Comparison of ENCODE assay signal across 24 cellular contexts in the genomic region with DNA sequence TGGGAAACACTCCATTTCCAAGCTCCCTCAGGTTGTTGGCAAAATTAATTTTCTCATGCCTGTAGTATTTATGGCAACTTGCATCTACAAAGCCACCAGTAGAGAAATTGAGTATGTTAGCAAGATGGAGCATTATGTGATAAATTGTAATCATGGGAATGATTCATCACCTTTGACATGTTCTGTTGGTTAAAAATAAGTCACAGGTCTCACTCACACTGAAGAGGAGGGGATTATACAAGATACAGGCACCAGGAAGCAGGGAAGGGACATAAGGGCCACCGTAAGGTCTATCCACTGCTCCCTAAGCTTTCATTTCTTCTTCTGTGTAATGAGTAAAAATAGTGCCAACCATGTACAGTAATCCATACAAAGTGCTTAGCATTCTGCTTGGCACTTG.
DNase-seq lines count a peak whose midpoint lies in the region; FAIRE-seq and TF ChIP-seq lines count a peak whose summit lies in the region.
"Had no signal": no experiment of that assay in that cellular context is flagged by ENCODE, and none has a peak within 500 bp of the region (broad histone marks: within the 10 kb centered on the region; RNA-seq: fewer than 3 reads in every experiment).

No MANE protein-coding gene starts in this region.

- H3K9me3 ChIP-seq in astrocyte (ENCODE audit: insufficient read depth, low read depth, low read length) (no peaks in the 10 kb centered on the region), osteoblast (ENCODE audit: low read depth, low read length) (no peaks in the 10 kb centered on the region), skeletal muscle satellite cell (replicated peaks; ENCODE audit: low read length) (no peaks in the 10 kb centered on the region), esophagus muscularis mucosa (peaks cover 0 to 7% (median 0%) of the 10 kb centered on the region in 4 donors)
- H3K9me3 ChIP-seq: Caco-2 had no signal

- FAIRE-seq in astrocyte (lab: Jason Lieb, UNC) (no peak), RCC 7860 (lab: Jason Lieb, UNC) (no peak)
- FAIRE-seq: A204.1, D721Med, G401.6, GM12891 had no signal

- no peaks in the 10 kb centered on the region for H3K27me3 ChIP-seq in astrocyte (ENCODE audit: insufficient read depth, low read length)
- H3K27me3 ChIP-seq in osteoblast (ENCODE audit: insufficient read depth, low read length), result no peaks in the 10 kb centered on the region
- no peaks in the 10 kb centered on the region for H3K27me3 ChIP-seq in skeletal muscle satellite cell (ENCODE audit: control insufficient read depth, insufficient read depth, low read length)
- no peaks in the 10 kb centered on the region for H3K27me3 ChIP-seq in esophagus muscularis mucosa
- H3K27me3 ChIP-seq: BLaER1 treated with 17β-estradiol and CSF1 and Interleukin-3, amounts not matched to agents 10 nM and 100 nM had no signal

- H3K27ac Mint-ChIP-seq in astrocyte (ENCODE audit: unreplicated experiment), result no peak overlapping the region
- H3K27ac Mint-ChIP-seq: B cell; CD4-positive, alpha-beta T cell; CD8-positive, alpha-beta T cell had no signal

- 100% methylated on average over 1 of the region's 1 CpG for whole genome bisulfite sequencing in esophagus muscularis mucosa

- no peak overlapping the region for H3K9ac ChIP-seq in astrocyte (ENCODE audit: low read length)
- peak overlapping the region; percentile 64 for H3K9ac ChIP-seq in skeletal muscle satellite cell (ENCODE audit: low read depth, low read length)
- H3K9ac ChIP-seq: BLaER1 treated with 17β-estradiol and CSF1 and Interleukin-3, amounts not matched to agents 10 nM and 100 nM had no signal

- peaks cover 17% of the 10 kb centered on the region for H3K4me1 ChIP-seq in astrocyte (ENCODE audit: insufficient read depth, low read length)
- peaks cover 15% of the 10 kb centered on the region for H3K4me1 ChIP-seq in osteoblast (ENCODE audit: insufficient read depth, low read length)
- H3K4me1 ChIP-seq in skeletal muscle satellite cell (ENCODE audit: control insufficient read depth, insufficient read depth, low read length), result peaks cover 18% of the 10 kb centered on the region
- no peaks in the 10 kb centered on the region for H3K4me1 ChIP-seq in esophagus muscularis mucosa
- H3K4me1 ChIP-seq: BLaER1 treated with 17β-estradiol and CSF1 and Interleukin-3, amounts not matched to agents 10 nM and 100 nM; Caco-2 had no signal

- peaks cover 1% of the 10 kb centered on the region for H3K9me3 Mint-ChIP-seq in astrocyte (ENCODE audit: unreplicated experiment)

- H3K4me2 ChIP-seq in astrocyte (ENCODE audit: low read length) (no peak overlapping the region), osteoblast (ENCODE audit: insufficient read depth, low read length) (no peak overlapping the region), skeletal muscle satellite cell (ENCODE audit: low read length) (no peak overlapping the region)
- H3K4me2 ChIP-seq: BLaER1 treated with 17β-estradiol and CSF1 and Interleukin-3, amounts not matched to agents 10 nM and 100 nM had no signal

- no peak overlapping the region for H3K27ac ChIP-seq in astrocyte (ENCODE audit: low read depth, low read length)
- H3K27ac ChIP-seq in osteoblast (ENCODE audit: low read depth, low read length), result peak overlapping the region; percentile 63
- H3K27ac ChIP-seq in esophagus muscularis mucosa (replicated peaks in 1 of 4), result no peak overlapping the region
- H3K27ac ChIP-seq in caudate nucleus (ENCODE audit: low read depth, low read length), result no peak overlapping the region
- H3K27ac ChIP-seq: BLaER1 treated with 17β-estradiol and CSF1 and Interleukin-3, amounts not matched to agents 10 nM and 100 nM; C4-2B had no signal

- TF ChIP-seq CTCF in astrocyte (IDR thresholded peaks at IDR 0.05; ENCODE audit: insufficient read depth, low read depth, low read length), result no peak
- no peak for TF ChIP-seq CTCF in osteoblast (IDR thresholded peaks at IDR 0.05; ENCODE audit: extremely low read depth, low read depth, low read length)
- TF ChIP-seq CTCF in esophagus muscularis mucosa (IDR thresholded peaks at IDR 0.05), result no peak

- DNase-seq in astrocyte (ENCODE audit: low read depth) (peak; percentile 40), myocyte (ENCODE audit: low read depth) (peak; percentile 45), osteoblast (ENCODE audit: insufficient read length, low spot score, missing footprints) (no peak), RCC 7860 (ENCODE audit: low spot score) (no peak), esophagus muscularis mucosa (ENCODE audit: extremely low spot score) (no peak), SW480 (ENCODE audit: low spot score) (no peak), caudate nucleus (lab: John Stamatoyannopoulos, UW) (no peak)
- DNase-seq: 8988T; ACHN; AML-193; Caco-2; Calu3; CD4-positive, alpha-beta T cell; CD8-positive, alpha-beta T cell; DMS79 treated with DMSO at 0.1 percent for 48 hours; GF-D8 had no signal

- no peaks in the 10 kb centered on the region for H3K36me3 Mint-ChIP-seq in astrocyte (ENCODE audit: low read depth, unreplicated experiment)
- H3K36me3 Mint-ChIP-seq: CD8-positive, alpha-beta T cell had no signal

- H3K79me2 ChIP-seq in astrocyte (ENCODE audit: insufficient read depth, low read length) (no peaks in the 10 kb centered on the region), osteoblast (ENCODE audit: insufficient read depth, low read length) (no peaks in the 10 kb centered on the region)

- no peaks in the 10 kb centered on the region for H3K27me3 Mint-ChIP-seq in astrocyte (ENCODE audit: low read depth, unreplicated experiment)
- H3K27me3 Mint-ChIP-seq: B cell; CD4-positive, alpha-beta T cell had no signal

- H4K20me1 ChIP-seq in astrocyte (ENCODE audit: insufficient read depth, low read length), result no peaks in the 10 kb centered on the region
- no peaks in the 10 kb centered on the region for H4K20me1 ChIP-seq in osteoblast (ENCODE audit: insufficient read depth, low read length)
- H4K20me1 ChIP-seq: BLaER1 treated with 17β-estradiol and CSF1 and Interleukin-3, amounts not matched to agents 10 nM and 100 nM had no signal

- H3K36me3 ChIP-seq in astrocyte (ENCODE audit: insufficient read depth, low read length), result no peaks in the 10 kb centered on the region
- H3K36me3 ChIP-seq in osteoblast (ENCODE audit: insufficient read depth, low read length), result no peaks in the 10 kb centered on the region
- no peaks in the 10 kb centered on the region for H3K36me3 ChIP-seq in skeletal muscle satellite cell (ENCODE audit: insufficient read depth, low read length)
- no peaks in the 10 kb centered on the region for H3K36me3 ChIP-seq in esophagus muscularis mucosa
- H3K36me3 ChIP-seq: BLaER1 treated with 17β-estradiol and CSF1 and Interleukin-3, amounts not matched to agents 10 nM and 100 nM had no signal

- H3K4me3 Mint-ChIP-seq in astrocyte (ENCODE audit: unreplicated experiment), result no peak overlapping the region
- H3K4me3 Mint-ChIP-seq: B cell; CD4-positive, alpha-beta T cell; CD8-positive, alpha-beta T cell had no signal

- TF ChIP-seq POLR2A in esophagus muscularis mucosa (IDR thresholded peaks at IDR 0.05; ENCODE audit: low read depth), result no peak

- intact Hi-C loops in esophagus muscularis mucosa (cut with DNase I), result no loop called here

- peaks cover 14% of the 10 kb centered on the region for H3K4me1 Mint-ChIP-seq in astrocyte (ENCODE audit: low read depth, unreplicated experiment)
- H3K4me1 Mint-ChIP-seq: B cell had no signal

- TF ChIP-seq EP300 in esophagus muscularis mucosa (IDR thresholded peaks at IDR 0.05), result no peak

- H2AFZ ChIP-seq in astrocyte (ENCODE audit: low read depth, low read length) (no peak overlapping the region), osteoblast (ENCODE audit: low read length) (no peak overlapping the region)

- H3K4me3 ChIP-seq in astrocyte (ENCODE audit: insufficient read depth, low read depth, low read length) (no peak overlapping the region), osteoblast (ENCODE audit: insufficient read depth, low read length) (no peak overlapping the region), skeletal muscle satellite cell (ENCODE audit: low read length) (no peak overlapping the region), esophagus muscularis mucosa (no peak overlapping the region)
- H3K4me3 ChIP-seq: BLaER1 treated with 17β-estradiol and CSF1 and Interleukin-3, amounts not matched to agents 10 nM and 100 nM had no signal

Comparison
In these comparisons a context has a peak if more than half of its experiments do, and no peak if none do; other contexts are left out.
1. DNase-seq: peak in astrocyte (single experiment) and myocyte (single experiment); none in osteoblast (single experiment), RCC 7860 (single experiment), esophagus muscularis mucosa (single experiment), SW480 (single experiment) and caudate nucleus (0 of 61).